22 cellular contexts compared by ENCODE assay signal in the genomic region with DNA sequence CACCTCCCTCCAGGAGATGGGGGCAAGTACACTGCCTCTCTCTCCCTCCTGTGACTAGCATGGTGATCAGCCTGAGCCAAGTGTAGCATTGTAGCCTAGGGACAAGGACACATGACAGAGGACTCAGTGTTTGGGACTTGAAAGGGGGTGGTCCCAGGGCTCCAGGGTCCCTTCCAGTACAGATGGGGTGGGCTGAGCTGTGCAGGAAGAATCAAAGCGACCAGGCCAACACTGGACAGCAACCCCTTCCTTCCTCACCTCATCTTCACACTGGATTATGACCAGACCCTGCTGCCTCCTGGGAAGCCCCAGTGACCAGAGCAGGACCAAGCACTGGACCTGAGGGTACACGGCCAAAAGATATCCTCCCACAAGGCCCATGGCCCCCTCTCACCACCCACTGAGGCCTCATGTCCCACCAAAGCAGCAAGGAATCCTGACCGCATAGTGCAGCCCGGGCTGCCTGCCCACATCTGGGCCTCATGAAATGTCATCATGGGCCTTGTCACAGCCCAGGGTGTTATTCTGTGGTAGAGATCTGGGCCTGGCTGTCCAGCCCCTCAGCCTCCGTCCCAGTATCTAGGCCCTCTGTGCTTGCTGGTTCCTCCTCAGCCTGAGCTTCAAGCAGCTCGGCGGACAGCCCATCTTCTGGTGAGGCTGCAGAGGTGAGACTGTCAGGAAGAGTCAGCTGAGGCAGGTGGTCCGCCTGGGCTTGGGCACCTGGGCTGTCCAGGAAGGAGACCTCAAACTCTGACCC. TPM values are rescaled to one million over a fixed set of nuclear protein-coding genes. Genes with fewer than 3 reads are reported as not detected.
DNase-seq lines count a peak whose midpoint lies in the region; ATAC-seq and TF ChIP-seq lines count a peak whose summit lies in the region.
"Had no signal": no experiment of that assay in that cellular context is flagged by ENCODE, and none has a peak within 500 bp of the region (broad histone marks: within the 10 kb centered on the region; RNA-seq: fewer than 3 reads in every experiment).

No MANE protein-coding gene starts in this region.

- peaks cover 7% of the 10 kb centered on the region for H3K36me3 Mint-ChIP-seq in activated naive CD8-positive, alpha-beta T cell treated with anti-CD3 and anti-CD28 coated beads, Interleukin-2, amount 50 U/mL, for 24 hours (ENCODE audit: low read depth)
- H3K36me3 Mint-ChIP-seq in activated naive CD8-positive, alpha-beta T cell treated with anti-CD3 and anti-CD28 coated beads for 36 hours = peaks cover 4% of the 10 kb centered on the region
- H3K36me3 Mint-ChIP-seq in activated T-helper 17 cell treated with anti-CD3 and anti-CD28 coated beads, Interleukin-2, amount 50 U/mL, for 72 hours (ENCODE audit: low read depth) = peaks cover 64% of the 10 kb centered on the region
- peaks cover 46% of the 10 kb centered on the region for H3K36me3 Mint-ChIP-seq in WTC11

- no peaks in the 10 kb centered on the region for H3K9me3 Mint-ChIP-seq in activated naive CD8-positive, alpha-beta T cell treated with anti-CD3 and anti-CD28 coated beads, Interleukin-2, amount 50 U/mL, for 24 hours
- no peaks in the 10 kb centered on the region for H3K9me3 Mint-ChIP-seq in activated naive CD8-positive, alpha-beta T cell treated with anti-CD3 and anti-CD28 coated beads for 36 hours
- H3K9me3 Mint-ChIP-seq in activated T-helper 17 cell treated with anti-CD3 and anti-CD28 coated beads, Interleukin-2, amount 50 U/mL, for 72 hours = no peaks in the 10 kb centered on the region
- no peaks in the 10 kb centered on the region for H3K9me3 Mint-ChIP-seq in WTC11
- H3K9me3 Mint-ChIP-seq: activated T-cell treated with anti-CD3 and anti-CD28 coated beads, Interleukin-2, amount 50 U/mL, for 72 hours; CD14-positive monocyte had no signal

- POLR2A ChIA-PET in WTC11 (lab: Charles Lee) = no interaction called here

- H3K4me1 Mint-ChIP-seq in activated naive CD8-positive, alpha-beta T cell treated with anti-CD3 and anti-CD28 coated beads, Interleukin-2, amount 50 U/mL, for 24 hours = no peaks in the 10 kb centered on the region
- H3K4me1 Mint-ChIP-seq in activated naive CD8-positive, alpha-beta T cell treated with anti-CD3 and anti-CD28 coated beads for 36 hours = peaks cover 8% of the 10 kb centered on the region
- peaks cover 18% of the 10 kb centered on the region for H3K4me1 Mint-ChIP-seq in activated T-helper 17 cell treated with anti-CD3 and anti-CD28 coated beads, Interleukin-2, amount 50 U/mL, for 72 hours
- no peaks in the 10 kb centered on the region for H3K4me1 Mint-ChIP-seq in WTC11

- DNase-seq in activated naive CD8-positive, alpha-beta T cell treated with anti-CD3 and anti-CD28 coated beads, Interleukin-2, amount 50 U/mL, for 24 hours = no peak
- DNase-seq in activated naive CD8-positive, alpha-beta T cell treated with anti-CD3 and anti-CD28 coated beads for 36 hours = no peak
- DNase-seq in cerebellar nuclear complex (lab: John Stamatoyannopoulos, UW) (no peak), WTC11 (ENCODE audit: low spot score) (no peak), GDM1 (lab: John Stamatoyannopoulos, UW) (no peak)
- DNase-seq: activated CD4-positive, alpha-beta T cell treated with anti-CD3 and anti-CD28 coated beads, Interleukin-2, amount 50 U/mL, for 4 hours; activated T-cell treated with anti-CD3 and anti-CD28 coated beads, Interleukin-2, amount 50 U/mL, for 72 hours; central memory CD4-positive, alpha-beta T cell; effector CD8-positive, alpha-beta T cell; NCI-H1105 treated with DMSO at 0.1 percent for 48 hours; NCI-H2081 treated with DMSO at 0.1 percent for 48 hours; NCI-H510A treated with DMSO at 0.1 percent for 48 hours; stimulated activated CD4-positive, alpha-beta T cell treated with anti-CD3 and anti-CD28 coated beads, Interleukin-15, amount 100 ng/mL, for 24 hours; SW 1271 had no signal

- H3K4me3 Mint-ChIP-seq in activated naive CD8-positive, alpha-beta T cell treated with anti-CD3 and anti-CD28 coated beads, Interleukin-2, amount 50 U/mL, for 24 hours = no peak overlapping the region
- H3K4me3 Mint-ChIP-seq in activated naive CD8-positive, alpha-beta T cell treated with anti-CD3 and anti-CD28 coated beads for 36 hours = no peak overlapping the region
- no peak overlapping the region for H3K4me3 Mint-ChIP-seq in activated T-helper 17 cell treated with anti-CD3 and anti-CD28 coated beads, Interleukin-2, amount 50 U/mL, for 72 hours
- no peak overlapping the region for H3K4me3 Mint-ChIP-seq in WTC11
- H3K4me3 Mint-ChIP-seq: activated T-cell treated with anti-CD3 and anti-CD28 coated beads, Interleukin-2, amount 50 U/mL, for 72 hours; CD14-positive monocyte had no signal

- H3K27ac ChIP-seq in mesodermal cell (ENCODE audit: low read depth, low read length, severe bottlenecking) (peak overlapping the region; percentile 85), temporal lobe (ENCODE audit: low read depth, low read length) (peak overlapping the region; percentile 53)

- WGBS in mesodermal cell (ENCODE audit: insufficient coverage in 2 of 2), 2 experiments = 94 to 98% methylated on average over 6 to 7 of the region's 8 CpGs

- peak overlapping the region; percentile 18 for H3K27ac Mint-ChIP-seq in activated naive CD8-positive, alpha-beta T cell treated with anti-CD3 and anti-CD28 coated beads, Interleukin-2, amount 50 U/mL, for 24 hours
- H3K27ac Mint-ChIP-seq in activated naive CD8-positive, alpha-beta T cell treated with anti-CD3 and anti-CD28 coated beads for 36 hours = no peak overlapping the region
- H3K27ac Mint-ChIP-seq in activated T-helper 17 cell treated with anti-CD3 and anti-CD28 coated beads, Interleukin-2, amount 50 U/mL, for 72 hours = peak overlapping the region; percentile 71
- H3K27ac Mint-ChIP-seq in WTC11 = no peak overlapping the region
- H3K27ac Mint-ChIP-seq: activated T-cell treated with anti-CD3 and anti-CD28 coated beads, Interleukin-2, amount 50 U/mL, for 72 hours had no signal

- no peak for ATAC-seq in activated naive CD8-positive, alpha-beta T cell treated with anti-CD3 and anti-CD28 coated beads, Interleukin-2, amount 50 U/mL, for 24 hours
- no peak for ATAC-seq in activated T-helper 17 cell treated with anti-CD3 and anti-CD28 coated beads, Interleukin-2, amount 50 U/mL, for 72 hours (replicated peaks)
- no peak for ATAC-seq in WTC11
- ATAC-seq: activated T-cell treated with anti-CD3 and anti-CD28 coated beads, Interleukin-2, amount 50 U/mL, for 72 hours; right cardiac atrium had no signal

- no peaks in the 10 kb centered on the region for H3K27me3 Mint-ChIP-seq in activated naive CD8-positive, alpha-beta T cell treated with anti-CD3 and anti-CD28 coated beads, Interleukin-2, amount 50 U/mL, for 24 hours
- no peaks in the 10 kb centered on the region for H3K27me3 Mint-ChIP-seq in activated naive CD8-positive, alpha-beta T cell treated with anti-CD3 and anti-CD28 coated beads for 36 hours
- H3K27me3 Mint-ChIP-seq in activated T-helper 17 cell treated with anti-CD3 and anti-CD28 coated beads, Interleukin-2, amount 50 U/mL, for 72 hours = no peaks in the 10 kb centered on the region
- H3K27me3 Mint-ChIP-seq in WTC11 (ENCODE audit: low read depth) = no peaks in the 10 kb centered on the region

- no peak overlapping the region for H3K4me3 ChIP-seq in mesodermal cell (ENCODE audit: extremely low read depth, insufficient read depth, low read length, poor library complexity, severe bottlenecking)

- H3K9me3 ChIP-seq in mesodermal cell (ENCODE audit: control insufficient read depth, low read length) = no peaks in the 10 kb centered on the region

- H3K36me3 ChIP-seq in mesodermal cell (ENCODE audit: control insufficient read depth, insufficient read depth, low read length) = peaks cover 87% of the 10 kb centered on the region

- CTCF ChIA-PET in WTC11 (lab: Charles Lee) = interaction anchor here (1.8 to 2.5 kb wide), 2 partner anchors 191 to 194 kb away, joined by 7 to 9 read pairs; no protein-coding TSS in a partner anchor

- H3K4me1 ChIP-seq in mesodermal cell (ENCODE audit: control insufficient read depth, insufficient read depth, low read length, poor library complexity, severe bottlenecking) = peaks cover 16% of the 10 kb centered on the region

- TF ChIP-seq CTCF in WTC11 (IDR thresholded peaks at IDR 0.05) = no peak

RNA-seq across cellular contexts. Expression of gene GORASP1, which starts 9.5 kb away (rescaled TPM):
- total RNA-seq in activated naive CD8-positive, alpha-beta T cell treated with anti-CD3 and anti-CD28 coated beads for 36 hours = 10 to 100 TPM; 11.5 to 11.9 TPM
- total RNA-seq in activated T-helper 17 cell treated with anti-CD3 and anti-CD28 coated beads, Interleukin-2, amount 50 U/mL, for 72 hours = 10 to 100 TPM; 21.2 to 24.2 TPM
- polyA plus RNA-seq in mesodermal cell (2013, experiment 1 of 2) = 45.0 TPM
- polyA plus RNA-seq in mesodermal cell (2013, experiment 2 of 2) = 38.8 TPM
- total RNA-seq in temporal lobe = 18.2 TPM
- total RNA-seq in WTC11 (2021) = 44.6 to 50.7 TPM (median 47.4 TPM) in 3 replicates

RNA-seq across cellular contexts. Expression of gene TTC21A, which starts 9.6 kb away (rescaled TPM):
- total RNA-seq in activated naive CD8-positive, alpha-beta T cell treated with anti-CD3 and anti-CD28 coated beads for 36 hours = under 1 TPM; 0.42 to 0.78 TPM
- total RNA-seq in activated T-helper 17 cell treated with anti-CD3 and anti-CD28 coated beads, Interleukin-2, amount 50 U/mL, for 72 hours = 1 to 10 TPM; 2.7 to 4.7 TPM
- 4.5 TPM for polyA plus RNA-seq in mesodermal cell (2013, experiment 1 of 2)
- polyA plus RNA-seq in mesodermal cell (2013, experiment 2 of 2) = 3.6 TPM
- total RNA-seq in temporal lobe = 2.0 TPM
- total RNA-seq in WTC11 (2021) = 3.8 to 4.6 TPM (median 4.4 TPM) in 3 replicates

RNA-seq across cellular contexts. Expression of gene WDR48, which starts 46.1 kb away (rescaled TPM):
- total RNA-seq in activated naive CD8-positive, alpha-beta T cell treated with anti-CD3 and anti-CD28 coated beads for 36 hours = 10 to 100 TPM; 38.4 to 41.0 TPM
- total RNA-seq in activated T-helper 17 cell treated with anti-CD3 and anti-CD28 coated beads, Interleukin-2, amount 50 U/mL, for 72 hours = 10 to 100 TPM; 56.6 to 81.1 TPM
- 51.9 TPM for polyA plus RNA-seq in mesodermal cell (2013, experiment 1 of 2)
- polyA plus RNA-seq in mesodermal cell (2013, experiment 2 of 2) = 49.3 TPM
- total RNA-seq in temporal lobe (88.0 TPM), WTC11 (2021) (35.5 to 40.9 TPM (median 40.9 TPM) in 3 replicates)

RNA-seq across cellular contexts. Expression of gene SCN11A, which starts 46.1 kb away (rescaled TPM):
- under 1 TPM; 0.08 to 0.12 TPM for total RNA-seq in activated naive CD8-positive, alpha-beta T cell treated with anti-CD3 and anti-CD28 coated beads for 36 hours
- total RNA-seq in activated T-helper 17 cell treated with anti-CD3 and anti-CD28 coated beads, Interleukin-2, amount 50 U/mL, for 72 hours = under 1 TPM; 0.21 to 0.22 TPM
- polyA plus RNA-seq in mesodermal cell (2013, experiment 1 of 2) = 0.48 TPM
- 0.25 TPM for polyA plus RNA-seq in mesodermal cell (2013, experiment 2 of 2)
- total RNA-seq in temporal lobe = 0.25 TPM
- 0.13 to 0.27 TPM (median 0.25 TPM) in 3 replicates for total RNA-seq in WTC11 (2021)
- total RNA-seq: A673, H4, osteoblast had no signal
- polyA plus RNA-seq: CD14-positive monocyte, right cardiac atrium had no signal

RNA-seq across cellular contexts. Expression of gene CSRNP1, which starts 55.5 kb away (rescaled TPM):
- total RNA-seq in activated naive CD8-positive, alpha-beta T cell treated with anti-CD3 and anti-CD28 coated beads for 36 hours = 10 to 100 TPM; 53.4 to 54.8 TPM
- total RNA-seq in activated T-helper 17 cell treated with anti-CD3 and anti-CD28 coated beads, Interleukin-2, amount 50 U/mL, for 72 hours = 100 to 1,000 TPM in 1 of 2 donors, 10 to 100 TPM in 1; 42.9 to 145 TPM
- 43.3 TPM for polyA plus RNA-seq in mesodermal cell (2013, experiment 1 of 2)
- 34.8 TPM for polyA plus RNA-seq in mesodermal cell (2013, experiment 2 of 2)
- 3.7 TPM for total RNA-seq in temporal lobe
- total RNA-seq in WTC11 (2021) = 8.0 to 8.7 TPM (median 8.5 TPM) in 3 replicates

Comparison
In these comparisons a context has a peak if more than half of its experiments do, and no peak if none do; other contexts are left out.
1. H3K27ac Mint-ChIP-seq: peak in activated naive CD8-positive, alpha-beta T cell treated with anti-CD3 and anti-CD28 coated beads, Interleukin-2, amount 50 U/mL, for 24 hours (single experiment) and activated T-helper 17 cell treated with anti-CD3 and anti-CD28 coated beads, Interleukin-2, amount 50 U/mL, for 72 hours (single experiment); none in activated naive CD8-positive, alpha-beta T cell treated with anti-CD3 and anti-CD28 coated beads for 36 hours (single experiment) and WTC11 (single experiment).